In genomic region chr5:112141582-112141981, GRCh38 we compare ENCODE assay signal across 33 cellular contexts.
"Had no signal": no experiment of that assay in that cellular context is flagged by ENCODE, and none has a peak within 500 bp of the region (broad histone marks: within the 10 kb centered on the region; RNA-seq: fewer than 3 reads in every experiment).

No MANE protein-coding gene starts in this region.

- H3K27me3 Mint-ChIP-seq: activated naive CD8-positive, alpha-beta T cell treated with anti-CD3 and anti-CD28 coated beads for 36 hours; brain had no signal

- FAIRE-seq: frontal cortex had no signal

- H3K9me3 ChIP-seq: adrenal gland, breast epithelium had no signal

- H3K27ac Mint-ChIP-seq: activated B cell treated with CpG ODN at 0.5 μM for 24 hours; activated CD8-positive, alpha-beta T cell treated with anti-CD3 and anti-CD28 coated beads for 36 hours; activated naive CD4-positive, alpha-beta T cell treated with anti-CD3 and anti-CD28 coated beads for 36 hours; activated naive CD4-positive, alpha-beta T cell treated with anti-CD3 and anti-CD28 coated beads, Interleukin-2, amount 50 U/mL, for 24 hours; activated naive CD8-positive, alpha-beta T cell treated with anti-CD3 and anti-CD28 coated beads for 36 hours; activated naive CD8-positive, alpha-beta T cell treated with anti-CD3 and anti-CD28 coated beads, Interleukin-2, amount 50 U/mL, for 24 hours; activated T-helper 17 cell treated with anti-CD3 and anti-CD28 coated beads, Interleukin-2, amount 50 U/mL, for 72 hours; dendritic cell treated with granulocyte-macrophage colony-stimulating factor and Interleukin-4, amounts not matched to agents 40 ng/mL and 50 ng/mL, for 4 days; endodermal cell; T-helper 17 cell; T-helper 2 cell treated with Interferon-gamma antibody and Interleukin-4, amounts not matched to agents 5 μg/mL and 100 μg/mL, for 36 hours had no signal

- DNase-seq: activated B cell treated with CpG ODN at 0.5 μM for 24 hours; activated CD4-positive, alpha-beta T cell treated with anti-CD3 and anti-CD28 coated beads for 48 hours; activated CD4-positive, alpha-beta T cell treated with anti-CD3 and anti-CD28 coated beads, Interleukin-2, amount 50 U/mL, for 1 hour; activated CD4-positive, alpha-beta T cell treated with anti-CD3 and anti-CD28 coated beads, Interleukin-2, amount 50 U/mL, for 48 hours; activated CD8-positive, alpha-beta memory T cell treated with anti-CD3 and anti-CD28 coated beads for 24 hours; activated CD8-positive, alpha-beta T cell treated with anti-CD3 and anti-CD28 coated beads for 36 hours; activated effector memory CD4-positive, alpha-beta T cell treated with Interleukin-2 at 50 U/mL for 16 hours; activated naive CD4-positive, alpha-beta T cell treated with anti-CD3 and anti-CD28 coated beads for 36 hours; activated naive CD8-positive, alpha-beta T cell treated with anti-CD3 and anti-CD28 coated beads for 36 hours; activated naive CD8-positive, alpha-beta T cell treated with anti-CD3 and anti-CD28 coated beads, Interleukin-2, amount 50 U/mL, for 24 hours; activated T-cell treated with anti-CD3 and anti-CD28 coated beads, Interleukin-2, amount 50 U/mL, for 4 hours; adrenal gland; amygdala; aorta; central memory CD4-positive, alpha-beta T cell; dorsolateral prefrontal cortex; effector memory CD4-positive, alpha-beta T cell; endodermal cell; foreskin fibroblast; head of caudate nucleus; T-helper 1 cell; T-helper 17 cell; T1000; WERI-Rb-1 had no signal

- H3K4me1 Mint-ChIP-seq: activated B cell treated with CpG ODN at 0.5 μM for 24 hours; activated T-helper 17 cell treated with anti-CD3 and anti-CD28 coated beads, Interleukin-2, amount 50 U/mL, for 72 hours; endodermal cell; T-helper 17 cell had no signal

- H3K4me1 ChIP-seq: breast epithelium had no signal

- H3K4me3 Mint-ChIP-seq: activated B cell treated with CpG ODN at 0.5 μM for 24 hours; activated CD8-positive, alpha-beta T cell treated with anti-CD3 and anti-CD28 coated beads for 36 hours; activated naive CD4-positive, alpha-beta T cell treated with anti-CD3 and anti-CD28 coated beads for 36 hours; activated naive CD4-positive, alpha-beta T cell treated with anti-CD3 and anti-CD28 coated beads, Interleukin-2, amount 50 U/mL, for 24 hours; activated naive CD8-positive, alpha-beta T cell treated with anti-CD3 and anti-CD28 coated beads for 36 hours; activated naive CD8-positive, alpha-beta T cell treated with anti-CD3 and anti-CD28 coated beads, Interleukin-2, amount 50 U/mL, for 24 hours; activated T-cell treated with anti-CD3 and anti-CD28 coated beads, Interleukin-2, amount 50 U/mL, for 4 hours; activated T-helper 17 cell treated with anti-CD3 and anti-CD28 coated beads, Interleukin-2, amount 50 U/mL, for 72 hours; brain; dendritic cell treated with granulocyte-macrophage colony-stimulating factor and Interleukin-4, amounts not matched to agents 40 ng/mL and 50 ng/mL, for 4 days; endodermal cell; T-helper 17 cell; T-helper 2 cell treated with Interferon-gamma antibody and Interleukin-4, amounts not matched to agents 5 μg/mL and 100 μg/mL, for 36 hours had no signal

- H3K36me3 ChIP-seq: adrenal gland, breast epithelium, cardiac muscle cell, WERI-Rb-1 had no signal

- H3K9me3 Mint-ChIP-seq: activated B cell treated with CpG ODN at 0.5 μM for 24 hours; activated CD8-positive, alpha-beta T cell treated with anti-CD3 and anti-CD28 coated beads for 36 hours; activated naive CD4-positive, alpha-beta T cell treated with anti-CD3 and anti-CD28 coated beads for 36 hours; activated naive CD4-positive, alpha-beta T cell treated with anti-CD3 and anti-CD28 coated beads, Interleukin-2, amount 50 U/mL, for 24 hours; activated naive CD8-positive, alpha-beta T cell treated with anti-CD3 and anti-CD28 coated beads for 36 hours; activated naive CD8-positive, alpha-beta T cell treated with anti-CD3 and anti-CD28 coated beads, Interleukin-2, amount 50 U/mL, for 24 hours; activated T-cell treated with anti-CD3 and anti-CD28 coated beads, Interleukin-2, amount 50 U/mL, for 4 hours; activated T-helper 17 cell treated with anti-CD3 and anti-CD28 coated beads, Interleukin-2, amount 50 U/mL, for 72 hours; brain; dendritic cell treated with granulocyte-macrophage colony-stimulating factor and Interleukin-4, amounts not matched to agents 40 ng/mL and 50 ng/mL, for 4 days; endodermal cell; T-helper 2 cell treated with Interferon-gamma antibody and Interleukin-4, amounts not matched to agents 5 μg/mL and 100 μg/mL, for 36 hours had no signal

- H3K27me3 ChIP-seq: adrenal gland, breast epithelium, cardiac muscle cell, dorsolateral prefrontal cortex had no signal

- H3K27ac ChIP-seq: adrenal gland, breast epithelium, cardiac muscle cell, coronary artery, dorsolateral prefrontal cortex, WERI-Rb-1 had no signal

- H3K4me3 ChIP-seq: adrenal gland, breast epithelium, cardiac muscle cell, coronary artery, dorsolateral prefrontal cortex had no signal

- H3K36me3 Mint-ChIP-seq: activated naive CD4-positive, alpha-beta T cell treated with anti-CD3 and anti-CD28 coated beads, Interleukin-2, amount 50 U/mL, for 24 hours; activated naive CD8-positive, alpha-beta T cell treated with anti-CD3 and anti-CD28 coated beads for 36 hours; brain had no signal
